Comparison of ENCODE assay signal across 26 cellular contexts in genomic region chr14:97866664-97867063, GRCh38.
DNase-seq lines count a peak whose midpoint lies in the region; ATAC-seq, FAIRE-seq and TF ChIP-seq lines count a peak whose summit lies in the region.
"Had no signal": no experiment of that assay in that cellular context is flagged by ENCODE, and none has a peak within 500 bp of the region (broad histone marks: within the 10 kb centered on the region; RNA-seq: fewer than 3 reads in every experiment).

No MANE protein-coding gene starts in this region.

- H3K4me1 ChIP-seq in HUES48 (ENCODE audit: control insufficient read depth, insufficient read depth, low read length) (peaks cover 18% of the 10 kb centered on the region), H1 (replicated peaks in 1 of 4; ENCODE audit: control insufficient read depth in 3 of 4, insufficient read depth in 4 of 4, low read length in 3 of 4) (no peaks in the 10 kb centered on the region), testis (no peaks in the 10 kb centered on the region)
- H3K4me1 ChIP-seq: psoas muscle, thyroid gland had no signal

- TF ChIP-seq RAD21 in H1 (IDR thresholded peaks at IDR 0.05 in 1 of 2, conservative IDR thresholded peaks at IDR 0.05 in 1 of 2; ENCODE audit: low read depth in 2 of 2, low read length in 2 of 2) = no peak

- no peak overlapping the region for H3K23ac ChIP-seq in H1 (ENCODE audit: insufficient read length)

- H3K4me3 ChIP-seq in HUES48 (ENCODE audit: low read depth, low read length) = no peak overlapping the region; the same call in 1 of the 2 replicates
- H3K4me3 ChIP-seq in H1 (ENCODE audit: extremely low read depth in 1 of 4, insufficient read depth in 2 of 4, low read depth in 3 of 4, low read length in 4 of 4) = no peak overlapping the region
- H3K4me3 ChIP-seq in testis = no peak overlapping the region
- H3K4me3 ChIP-seq: psoas muscle, thyroid gland had no signal

- no peak overlapping the region for H2BK120ac ChIP-seq in H1 (replicated peaks; ENCODE audit: low read depth, low read length)

- no peak overlapping the region for H2BK20ac ChIP-seq in H1 (ENCODE audit: low read length)

- H2BK12ac ChIP-seq in H1 (ENCODE audit: low read depth, low read length) = no peak overlapping the region

- DNase-seq in activated CD8-positive, alpha-beta T cell treated with anti-CD3 and anti-CD28 coated beads for 36 hours = no peak
- no peak for DNase-seq in activated CD8-positive, alpha-beta T cell treated with anti-CD3 and anti-CD28 coated beads, Interleukin-2, amount 10 ng/mL, durations not matched to agents 7 days and 5 days
- DNase-seq in H1 (ENCODE audit: low read depth in 1 of 2, low spot score in 2 of 2) (no peak), putamen (ENCODE audit: low spot score) (peak; percentile 77), testis (no peak), HEK293T (ENCODE audit: extremely low spot score) (no peak)
- DNase-seq: activated CD4-positive, alpha-beta T cell treated with anti-CD3 and anti-CD28 coated beads for 4 hours; CD8-positive, alpha-beta T cell; cerebellar nuclear complex; hippocampal formation; KBM-7; naive B cell; NCI-H1417; NCI-H2029 treated with DMSO at 0.1 percent for 48 hours; psoas muscle; stimulated activated naive CD4-positive, alpha-beta T cell treated with Interleukin-2 at 50 U/mL for 16 hours; thyroid gland had no signal

- H3K27ac ChIP-seq in HUES48 (ENCODE audit: low read depth, low read length) (peak overlapping the region; percentile 81), H1 (ENCODE audit: low read depth, low read length) (no peak overlapping the region), testis (no peak overlapping the region)
- H3K27ac ChIP-seq: psoas muscle, RWPE1, thyroid gland had no signal

- no peak for TF ChIP-seq EP300 in H1 (IDR thresholded peaks at IDR 0.05; ENCODE audit: borderline replicate concordance in 1 of 2, low read depth in 2 of 2, low read length in 2 of 2)

- H4K5ac ChIP-seq in H1 (ENCODE audit: insufficient read length, low read depth, low read length) = no peak overlapping the region

- H4K8ac ChIP-seq in H1 (ENCODE audit: extremely low read depth, insufficient read depth, low read length) = no peak overlapping the region

- ATAC-seq in activated CD8-positive, alpha-beta T cell treated with anti-CD3 and anti-CD28 coated beads for 36 hours = peak; percentile 68
- ATAC-seq in activated CD8-positive, alpha-beta T cell treated with anti-CD3 and anti-CD28 coated beads, Interleukin-2, amount 10 ng/mL, durations not matched to agents 7 days and 5 days = no peak
- no peak for ATAC-seq in HG02981 (IDR thresholded peaks at IDR 0.05; ENCODE audit: unreplicated experiment)
- ATAC-seq: CD8-positive, alpha-beta T cell; psoas muscle had no signal

- no peaks in the 10 kb centered on the region for H4K20me1 ChIP-seq in H1 (replicated peaks in 1 of 2; ENCODE audit: control insufficient read depth in 1 of 2, insufficient read depth in 2 of 2, low read length in 2 of 2)

- no peak overlapping the region for H3K56ac ChIP-seq in H1 (replicated peaks; ENCODE audit: insufficient read length, low read depth, low read length)

- H3K14ac ChIP-seq in H1 (ENCODE audit: insufficient read length) = no peak overlapping the region

- H3K4me1 Mint-ChIP-seq in activated CD8-positive, alpha-beta T cell treated with anti-CD3 and anti-CD28 coated beads for 36 hours (ENCODE audit: low read depth) = peaks cover 12% of the 10 kb centered on the region
- peaks cover 2% of the 10 kb centered on the region for H3K4me1 Mint-ChIP-seq in activated CD8-positive, alpha-beta T cell treated with anti-CD3 and anti-CD28 coated beads, Interleukin-2, amount 10 ng/mL, durations not matched to agents 7 days and 5 days (ENCODE audit: low read depth)
- H3K4me1 Mint-ChIP-seq: B cell, mesothelial cell of epicardium, naive B cell had no signal

- H3K4ac ChIP-seq in H1 (replicated peaks; ENCODE audit: insufficient read length, low read depth, low read length) = no peak overlapping the region

- intact Hi-C loops in activated CD8-positive, alpha-beta T cell treated with anti-CD3 and anti-CD28 coated beads for 36 hours (cut with micrococcal nuclease) = no loop called here
- intact Hi-C loops in testis (cut with DNase I; ENCODE audit: low total_unique reads) = no loop called here

- no peaks in the 10 kb centered on the region for H3K9me3 Mint-ChIP-seq in activated CD8-positive, alpha-beta T cell treated with anti-CD3 and anti-CD28 coated beads for 36 hours
- no peaks in the 10 kb centered on the region for H3K9me3 Mint-ChIP-seq in activated CD8-positive, alpha-beta T cell treated with anti-CD3 and anti-CD28 coated beads, Interleukin-2, amount 10 ng/mL, durations not matched to agents 7 days and 5 days (ENCODE audit: insufficient read depth)
- H3K9me3 Mint-ChIP-seq: activated T-helper 2 cell treated with anti-CD3 and anti-CD28 coated beads, Interferon-gamma antibody, Interleukin-2, Interleukin-4, amounts not matched to agents 10 μg/mL and 5 μg/mL and 100 μg/mL, durations not matched to agents 14 hours and 24 hours and 36 hours; CD8-positive, alpha-beta T cell had no signal

- no peak overlapping the region for H2BK15ac ChIP-seq in H1 (ENCODE audit: low read length)

- H4K91ac ChIP-seq in H1 (replicated peaks; ENCODE audit: insufficient read length, low read length) = no peak overlapping the region

- H3K79me1 ChIP-seq in H1 (ENCODE audit: low read depth, low read length) = no peaks in the 10 kb centered on the region

- no peak overlapping the region for H3K4me2 ChIP-seq in H1 (ENCODE audit: insufficient read depth in 1 of 2, low read depth in 2 of 2, low read length in 2 of 2)

- whole genome bisulfite sequencing in H1 (ENCODE audit: extremely low coverage in 1 of 2, insufficient coverage in 1 of 2, insufficient read length in 1 of 2, insufficient replicate concordance in 2 of 2, low coverage in 1 of 2, low lambda C conversion rate in 2 of 2, missing lambda C conversion rate in 1 of 2), 2 experiments = 86% methylated on average over 5 of the region's 5 CpGs; no CpG with 5 or more reads in 1 of the 2 experiments
- WGBS in testis, 2 donors = 79 to 86% methylated on average over 5 of the region's 5 CpGs

- no peaks in the 10 kb centered on the region for H3K36me3 ChIP-seq in HUES48 (ENCODE audit: control insufficient read depth, insufficient read depth, low read length)
- no peaks in the 10 kb centered on the region for H3K36me3 ChIP-seq in H1 (ENCODE audit: control insufficient read depth in 2 of 4, insufficient read depth in 4 of 4, low read length in 3 of 4)
- no peaks in the 10 kb centered on the region for H3K36me3 ChIP-seq in testis (ENCODE audit: low read depth, missing control alignments)
- H3K36me3 ChIP-seq: thyroid gland had no signal

- no peaks in the 10 kb centered on the region for H3K27me3 Mint-ChIP-seq in activated CD8-positive, alpha-beta T cell treated with anti-CD3 and anti-CD28 coated beads for 36 hours
- no peaks in the 10 kb centered on the region for H3K27me3 Mint-ChIP-seq in activated CD8-positive, alpha-beta T cell treated with anti-CD3 and anti-CD28 coated beads, Interleukin-2, amount 10 ng/mL, durations not matched to agents 7 days and 5 days (ENCODE audit: low read depth)
- H3K27me3 Mint-ChIP-seq: B cell, naive B cell had no signal

- no peaks in the 10 kb centered on the region for H3K27me3 ChIP-seq in HUES48 (ENCODE audit: control insufficient read depth, insufficient read depth, low read length)
- H3K27me3 ChIP-seq in H1 (replicated peaks in 1 of 4; ENCODE audit: control insufficient read depth in 3 of 4, extremely low read depth in 1 of 4, insufficient read depth in 3 of 4, low read length in 3 of 4) = no peaks in the 10 kb centered on the region
- no peaks in the 10 kb centered on the region for H3K27me3 ChIP-seq in testis
- H3K27me3 ChIP-seq: thyroid gland had no signal

- TF ChIP-seq CTCF in activated CD8-positive, alpha-beta T cell treated with anti-CD3 and anti-CD28 coated beads for 36 hours (IDR thresholded peaks at IDR 0.05) = no peak
- TF ChIP-seq CTCF in H1 (IDR thresholded peaks at IDR 0.05; ENCODE audit: control extremely low read depth in 1 of 3, insufficient read depth in 1 of 3, low read depth in 1 of 3, low read length in 3 of 3) = no peak
- no peak for TF ChIP-seq CTCF in testis (IDR thresholded peaks at IDR 0.05)

- H2BK5ac ChIP-seq in H1 (ENCODE audit: low read depth, low read length) = no peak overlapping the region

- no peak overlapping the region for H3K27ac Mint-ChIP-seq in activated CD8-positive, alpha-beta T cell treated with anti-CD3 and anti-CD28 coated beads for 36 hours
- H3K27ac Mint-ChIP-seq in activated CD8-positive, alpha-beta T cell treated with anti-CD3 and anti-CD28 coated beads, Interleukin-2, amount 10 ng/mL, durations not matched to agents 7 days and 5 days = no peak overlapping the region
- H3K27ac Mint-ChIP-seq: activated T-helper 2 cell treated with anti-CD3 and anti-CD28 coated beads, Interferon-gamma antibody, Interleukin-2, Interleukin-4, amounts not matched to agents 10 μg/mL and 5 μg/mL and 100 μg/mL, durations not matched to agents 14 hours and 24 hours and 36 hours; B cell; CD8-positive, alpha-beta T cell; mesothelial cell of epicardium; naive B cell had no signal

- no peaks in the 10 kb centered on the region for H3K36me3 Mint-ChIP-seq in activated CD8-positive, alpha-beta T cell treated with anti-CD3 and anti-CD28 coated beads for 36 hours (ENCODE audit: low read depth)
- H3K36me3 Mint-ChIP-seq in activated CD8-positive, alpha-beta T cell treated with anti-CD3 and anti-CD28 coated beads, Interleukin-2, amount 10 ng/mL, durations not matched to agents 7 days and 5 days (ENCODE audit: low read depth) = no peaks in the 10 kb centered on the region
- H3K36me3 Mint-ChIP-seq: CD8-positive, alpha-beta T cell; mesothelial cell of epicardium had no signal

- no peak for FAIRE-seq in H1 (lab: Jason Lieb, UNC)
- FAIRE-seq: endometrium, H54, TTC549 had no signal

- CTCF ChIA-PET in activated CD8-positive, alpha-beta T cell treated with anti-CD3 and anti-CD28 coated beads for 36 hours (lab: Charles Lee) = no interaction called here
- CTCF ChIA-PET in activated CD8-positive, alpha-beta T cell treated with anti-CD3 and anti-CD28 coated beads, Interleukin-2, amount 10 ng/mL, durations not matched to agents 7 days and 5 days (lab: Charles Lee) = no interaction called here
- CTCF ChIA-PET in H1 (lab: Charles Lee; ENCODE audit: partially characterized antibody) = no interaction called here
- CTCF ChIA-PET in HEK293T (lab: Yijun Ruan, JAX) = no interaction called here

- H3K79me2 ChIP-seq in H1 (ENCODE audit: control insufficient read depth in 1 of 2, insufficient read depth in 2 of 2, low read length in 2 of 2) = no peaks in the 10 kb centered on the region

- POLR2A ChIA-PET in activated CD8-positive, alpha-beta T cell treated with anti-CD3 and anti-CD28 coated beads for 36 hours (lab: Charles Lee) = no interaction called here
- POLR2A ChIA-PET in activated CD8-positive, alpha-beta T cell treated with anti-CD3 and anti-CD28 coated beads, Interleukin-2, amount 10 ng/mL, durations not matched to agents 7 days and 5 days (lab: Charles Lee) = no interaction called here
- POLR2A ChIA-PET in H1 (lab: Charles Lee; ENCODE audit: partially characterized antibody) = no interaction called here
- POLR2A ChIA-PET in HEK293T (lab: Yijun Ruan, JAX) = no interaction called here

- peak overlapping the region; percentile 45 for H3K9ac ChIP-seq in HUES48 (ENCODE audit: low read depth, low read length)
- H3K9ac ChIP-seq in H1 (replicated peaks in 1 of 4; ENCODE audit: extremely low read depth in 1 of 4, low read depth in 3 of 4, low read length in 3 of 4) = no peak overlapping the region

- TF ChIP-seq POLR2A in H1 (IDR thresholded peaks at IDR 0.05; ENCODE audit: control extremely low read depth in 1 of 2, low read depth in 2 of 2, low read length in 2 of 2) (no peak), testis (IDR thresholded peaks at IDR 0.05) (no peak)

- no peak overlapping the region for H3K18ac ChIP-seq in H1 (ENCODE audit: extremely low read depth, low read length)

- no peaks in the 10 kb centered on the region; the same call in 1 of the 2 replicates for H3K23me2 ChIP-seq in H1 (ENCODE audit: low read depth, low read length)

- H3K9me3 ChIP-seq in HUES48 (ENCODE audit: control insufficient read depth, insufficient read depth, low read length) = no peaks in the 10 kb centered on the region
- no peaks in the 10 kb centered on the region; a peak in 1 of 4 replicates for H3K9me3 ChIP-seq in H1 (ENCODE audit: insufficient read depth in 2 of 2, low read depth in 1 of 2, low read length in 1 of 2)
- no peaks in the 10 kb centered on the region for H3K9me3 ChIP-seq in testis
- H3K9me3 ChIP-seq: psoas muscle, thyroid gland had no signal

- H3K4me3 Mint-ChIP-seq in activated CD8-positive, alpha-beta T cell treated with anti-CD3 and anti-CD28 coated beads for 36 hours = no peak overlapping the region
- no peak overlapping the region for H3K4me3 Mint-ChIP-seq in activated CD8-positive, alpha-beta T cell treated with anti-CD3 and anti-CD28 coated beads, Interleukin-2, amount 10 ng/mL, durations not matched to agents 7 days and 5 days
- H3K4me3 Mint-ChIP-seq: B cell; CD8-positive, alpha-beta T cell; mesothelial cell of epicardium; naive B cell had no signal

- no peak overlapping the region for H2AFZ ChIP-seq in H1 (ENCODE audit: low read length)

- no peak overlapping the region for H2AK5ac ChIP-seq in H1 (ENCODE audit: low read depth, low read length)
